ENCODE assay signal across 13 cellular contexts in the genomic region with DNA sequence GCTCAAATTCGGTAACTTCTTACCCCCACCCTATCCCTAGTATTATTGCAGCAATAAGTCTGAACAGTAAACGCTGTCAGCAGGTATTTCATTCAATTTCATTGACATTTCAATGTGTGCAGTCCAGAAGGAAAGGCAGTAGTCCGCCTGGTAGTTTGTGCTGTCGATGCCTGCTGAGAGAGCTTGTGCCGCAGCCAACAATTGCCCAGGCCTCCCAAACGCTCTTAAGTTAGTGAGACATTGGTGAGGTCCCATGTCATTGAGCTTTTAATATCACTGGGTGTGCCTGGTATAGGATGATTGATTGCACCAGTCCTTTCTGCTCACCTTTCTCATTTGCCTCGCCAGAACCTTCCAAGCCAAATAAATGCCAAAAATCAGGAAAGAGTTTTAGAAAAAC. TPM values are rescaled to one million over a fixed set of nuclear protein-coding genes. Genes with fewer than 3 reads are reported as not detected.
DNase-seq lines count a peak whose midpoint lies in the region; ATAC-seq and TF ChIP-seq lines count a peak whose summit lies in the region.
"Had no signal": no experiment of that assay in that cellular context is flagged by ENCODE, and none has a peak within 500 bp of the region (broad histone marks: within the 10 kb centered on the region; RNA-seq: fewer than 3 reads in every experiment).

No MANE protein-coding gene starts in this region.

- H3K4me1 ChIP-seq in heart right ventricle, result peaks cover 3 to 46% (median 22%) of the 10 kb centered on the region in 9 donors
- H3K4me1 ChIP-seq in right atrium auricular region, result peaks cover 0 to 14% of the 10 kb centered on the region in 2 donors
- H3K4me1 ChIP-seq in psoas muscle, result peaks cover 21% of the 10 kb centered on the region
- H3K4me1 ChIP-seq in esophagus muscularis mucosa, result peaks cover 16 to 21% (median 16%) of the 10 kb centered on the region in 4 donors
- no peaks in the 10 kb centered on the region for H3K4me1 ChIP-seq in right lobe of liver

- H3K4me3 ChIP-seq in heart right ventricle (no peak overlapping the region), right atrium auricular region (no peak overlapping the region), psoas muscle (no peak overlapping the region), esophagus muscularis mucosa (no peak overlapping the region), right lobe of liver (no peak overlapping the region)
- H3K4me3 ChIP-seq: GM23248 had no signal

- intact Hi-C loops in heart right ventricle (cut with DNase I), result loop anchor here in 1 of 10 donors (5.0 kb wide), 1 partner anchor 34 kb away; a partner anchor contains a TSS
- intact Hi-C loops in psoas muscle (cut with DNase I), result loop anchor here in 1 of 2 donors (5.0 kb wide), 1 partner anchor 34 kb away; a partner anchor contains a TSS
- intact Hi-C loops in esophagus muscularis mucosa (cut with DNase I), result loop anchor here (5.0 kb wide), 1 partner anchor 39 kb away; no protein-coding TSS in a partner anchor
- intact Hi-C loops in right lobe of liver (cut with DNase I), result no loop called here

- 78 to 80% methylated on average over 7 of the region's 7 CpGs for WGBS in heart right ventricle, 2 donors
- WGBS in psoas muscle, 3 donors, result 37 to 68% (median 44%) methylated on average over 7 of the region's 7 CpGs
- 96% methylated on average over 7 of the region's 7 CpGs for WGBS in esophagus muscularis mucosa
- 92% methylated on average over 7 of the region's 7 CpGs for WGBS in right lobe of liver (ENCODE audit: insufficient coverage, low coverage, low lambda C conversion rate, missing lambda C conversion rate)

- DNase-seq in heart right ventricle (no peak), right atrium auricular region (ENCODE audit: low spot score) (no peak), cerebellum (ENCODE audit: low spot score) (peak; percentile 56), psoas muscle (no peak), esophagus muscularis mucosa (ENCODE audit: extremely low spot score) (no peak), right lobe of liver (no peak)
- DNase-seq: Calu3; CD4-positive, alpha-beta T cell; DMS 273 treated with DMSO at 0.1 percent for 48 hours; GM23248 had no signal

- no peak for TF ChIP-seq EP300 in esophagus muscularis mucosa (IDR thresholded peaks at IDR 0.05)

- no peak for TF ChIP-seq CTCF in heart right ventricle (IDR thresholded peaks at IDR 0.05)
- no peak for TF ChIP-seq CTCF in right atrium auricular region (IDR thresholded peaks at IDR 0.05)
- no peak for TF ChIP-seq CTCF in psoas muscle (IDR thresholded peaks at IDR 0.05)
- no peak for TF ChIP-seq CTCF in esophagus muscularis mucosa (IDR thresholded peaks at IDR 0.05)
- TF ChIP-seq CTCF in right lobe of liver (IDR thresholded peaks at IDR 0.05), result no peak

- no peak overlapping the region for H3K27ac ChIP-seq in heart right ventricle
- no peak overlapping the region for H3K27ac ChIP-seq in right atrium auricular region
- peak overlapping the region; percentile 42 for H3K27ac ChIP-seq in psoas muscle
- H3K27ac ChIP-seq in esophagus muscularis mucosa (replicated peaks in 1 of 4), result no peak overlapping the region
- H3K27ac ChIP-seq in right lobe of liver, result no peak overlapping the region
- H3K27ac ChIP-seq: GM23248 had no signal

- H3K27me3 ChIP-seq in heart right ventricle (no peaks in the 10 kb centered on the region), right atrium auricular region (no peaks in the 10 kb centered on the region), psoas muscle (ENCODE audit: insufficient read depth in 3 of 3, low read length in 2 of 3) (no peaks in the 10 kb centered on the region), esophagus muscularis mucosa (no peaks in the 10 kb centered on the region), right lobe of liver (no peaks in the 10 kb centered on the region)

- H3K36me3 ChIP-seq in heart right ventricle (peaks cover 0 to 72% (median 4%) of the 10 kb centered on the region in 9 donors), right atrium auricular region (peaks cover 17% of the 10 kb centered on the region), psoas muscle (ENCODE audit: insufficient read depth in 1 of 2, low read depth in 1 of 2) (peaks cover 0 to 33% of the 10 kb centered on the region in 2 donors), esophagus muscularis mucosa (peaks cover 11 to 48% (median 19%) of the 10 kb centered on the region in 4 donors), right lobe of liver (peaks cover 0 to 6% (median 3%) of the 10 kb centered on the region in 4 donors)

- peak in 6 of 8 donors; percentile 29 to 82 (median 69) for ATAC-seq in heart right ventricle
- ATAC-seq in psoas muscle, result peak; percentile 86 to 97 (median 96)
- ATAC-seq in right lobe of liver, result no peak
- ATAC-seq in GM18909 (IDR thresholded peaks at IDR 0.05; ENCODE audit: poor library complexity, unreplicated experiment), result no peak
- ATAC-seq: HCT116, HepG2 had no signal

- TF ChIP-seq POLR2A in esophagus muscularis mucosa (IDR thresholded peaks at IDR 0.05; ENCODE audit: low read depth), result no peak
- no peak for TF ChIP-seq POLR2A in right lobe of liver (IDR thresholded peaks at IDR 0.05)

- no peaks in the 10 kb centered on the region for H3K9me3 ChIP-seq in heart right ventricle
- no peaks in the 10 kb centered on the region for H3K9me3 ChIP-seq in right atrium auricular region
- H3K9me3 ChIP-seq in psoas muscle, result no peaks in the 10 kb centered on the region
- H3K9me3 ChIP-seq in esophagus muscularis mucosa, result no peaks in the 10 kb centered on the region
- H3K9me3 ChIP-seq in right lobe of liver, result no peaks in the 10 kb centered on the region

RNA-seq across cellular contexts. Expression of a gene that starts 28.1 kb away (rescaled TPM):
- total RNA-seq in heart right ventricle (10 to 100 TPM in 9 of 10 donors, 1 to 10 TPM in 1; 9.2 to 20.5 (median 17.8) TPM), right atrium auricular region (10 to 100 TPM; 10.5 to 19.8 TPM), cerebellum (30.8 TPM), psoas muscle (10 to 100 TPM; 27.4 to 43.1 (median 37.9) TPM), esophagus muscularis mucosa (10 to 100 TPM; 17.4 to 38.2 (median 24.6) TPM), right lobe of liver (10 to 100 TPM; 11.2 to 20.2 (median 17.0) TPM)
- polyA plus RNA-seq in heart right ventricle (10 to 100 TPM; 20.1 to 20.4 TPM), psoas muscle (10 to 100 TPM; 28.3 to 47.1 (median 28.8) TPM)

RNA-seq across cellular contexts. Expression of a gene that starts 33.8 kb away (rescaled TPM):
- total RNA-seq in heart right ventricle (10 to 100 TPM in 8 of 10 donors, 1 to 10 TPM in 2; 8.4 to 64.9 (median 25.7) TPM), right atrium auricular region (100 to 1,000 TPM in 1 of 2 donors, 10 to 100 TPM in 1; 60.2 to 156 TPM), cerebellum (17.8 TPM), psoas muscle (100 to 1,000 TPM in 1 of 4 donors, 10 to 100 TPM in 3; 16.5 to 122 (median 61.0) TPM), esophagus muscularis mucosa (100 to 1,000 TPM in 1 of 4 donors, 10 to 100 TPM in 3; 23.3 to 645 (median 96.5) TPM), right lobe of liver (100 to 1,000 TPM in 1 of 6 experiments, 10 to 100 TPM in 2, 1 to 10 TPM in 3; 5.4 to 115 (median 27.7) TPM)
- polyA plus RNA-seq in heart right ventricle (10 to 100 TPM; 24.1 to 37.7 TPM), psoas muscle (10 to 100 TPM in 1 of 3 donors, 1 to 10 TPM in 2; 8.5 to 13.2 (median 10.0) TPM)
- total RNA-seq: CD4-positive, alpha-beta T cell; HepG2 had no signal

Comparison
In these comparisons a context has a peak if more than half of its experiments do, and no peak if none do; other contexts are left out.
1. ATAC-seq: peak in heart right ventricle (6 of 8) and psoas muscle (4 of 4); none in right lobe of liver (0 of 4) and GM18909 (single experiment).